8 cellular contexts compared by ENCODE assay signal in genomic region chr5:52693279-52693678, GRCh38.
DNase-seq lines count a peak whose midpoint lies in the region; ATAC-seq, FAIRE-seq and TF ChIP-seq lines count a peak whose summit lies in the region.

No MANE protein-coding gene starts in this region.

- H3K4me1 ChIP-seq in hepatocyte (ENCODE audit: insufficient read depth) (peaks cover 4% of the 10 kb centered on the region), vagina (no peaks in the 10 kb centered on the region)

- peak; percentile 71 for ATAC-seq in HG03457 (IDR thresholded peaks at IDR 0.05; ENCODE audit: unreplicated experiment)
- peak; percentile 59 for ATAC-seq in activated T-helper 17 cell treated with anti-CD3 and anti-CD28 coated beads, Interleukin-2, amount 50 U/mL, for 72 hours (replicated peaks)

- no peak overlapping the region for H3K4me3 Mint-ChIP-seq in activated T-helper 17 cell treated with anti-CD3 and anti-CD28 coated beads, Interleukin-2, amount 50 U/mL, for 72 hours

- no peak overlapping the region for H2AFZ ChIP-seq in hepatocyte

- no peaks in the 10 kb centered on the region for H3K9me3 Mint-ChIP-seq in activated T-helper 17 cell treated with anti-CD3 and anti-CD28 coated beads, Interleukin-2, amount 50 U/mL, for 72 hours

- H3K27ac Mint-ChIP-seq in activated T-helper 17 cell treated with anti-CD3 and anti-CD28 coated beads, Interleukin-2, amount 50 U/mL, for 72 hours: no peak overlapping the region

- TF ChIP-seq CTCF in hepatocyte (IDR thresholded peaks at IDR 0.05; ENCODE audit: poor library complexity): peak; percentile 51
- TF ChIP-seq CTCF in vagina (IDR thresholded peaks at IDR 0.05): peak in 1 of 3 experiments; percentile 10

- no peaks in the 10 kb centered on the region for H3K9me3 ChIP-seq in hepatocyte (ENCODE audit: low read depth)
- H3K9me3 ChIP-seq in vagina: no peaks in the 10 kb centered on the region

- no peaks in the 10 kb centered on the region for H3K36me3 Mint-ChIP-seq in activated T-helper 17 cell treated with anti-CD3 and anti-CD28 coated beads, Interleukin-2, amount 50 U/mL, for 72 hours (ENCODE audit: low read depth)

- TF ChIP-seq POLR2A in vagina (IDR thresholded peaks at IDR 0.05) (no peak), GM12891 (IDR thresholded peaks at IDR 0.05; ENCODE audit: low read depth, low read length) (no peak)

- peaks cover 4% of the 10 kb centered on the region for H3K4me1 Mint-ChIP-seq in activated T-helper 17 cell treated with anti-CD3 and anti-CD28 coated beads, Interleukin-2, amount 50 U/mL, for 72 hours

- no peaks in the 10 kb centered on the region for H4K20me1 ChIP-seq in hepatocyte (ENCODE audit: insufficient read depth, poor library complexity, severe bottlenecking)

- H3K27ac ChIP-seq in hepatocyte: no peak overlapping the region
- H3K27ac ChIP-seq in vagina: no peak overlapping the region

- no peaks in the 10 kb centered on the region for H3K9me2 ChIP-seq in hepatocyte (replicated peaks; ENCODE audit: insufficient read depth)

- DNase-seq in activated effector memory CD4-positive, alpha-beta T cell treated with anti-CD3 and anti-CD28 coated beads, Interleukin-2, amount 50 U/mL, for 16 hours: peak; percentile 67
- DNase-seq in activated effector memory CD4-positive, alpha-beta T cell treated with Interleukin-2 at 50 U/mL for 16 hours: no peak
- DNase-seq in hepatocyte (ENCODE audit: low spot score) (peak; percentile 35), vagina (ENCODE audit: extremely low spot score in 2 of 2) (no peak), GM12891 (ENCODE audit: insufficient read length, low spot score) (no peak)
- DNase-seq in stimulated activated naive CD4-positive, alpha-beta T cell (lab: John Stamatoyannopoulos, UW): peak in 4 of 6 experiments; percentile 1 to 26 (median 10)

- H3K27me3 ChIP-seq in hepatocyte (no peaks in the 10 kb centered on the region), vagina (no peaks in the 10 kb centered on the region)

- intact Hi-C loops in vagina (cut with DNase I): no loop called here

- H3K79me2 ChIP-seq in hepatocyte: no peaks in the 10 kb centered on the region

- FAIRE-seq in GM12891 (lab: Jason Lieb, UNC): no peak

- no peaks in the 10 kb centered on the region for H3K36me3 ChIP-seq in hepatocyte (replicated peaks; ENCODE audit: insufficient read depth, low read depth)
- no peaks in the 10 kb centered on the region for H3K36me3 ChIP-seq in vagina

- no peak overlapping the region for H3K4me2 ChIP-seq in hepatocyte

- H3K4me3 ChIP-seq in hepatocyte (no peak overlapping the region), vagina (no peak overlapping the region)

- H3K27me3 Mint-ChIP-seq in activated T-helper 17 cell treated with anti-CD3 and anti-CD28 coated beads, Interleukin-2, amount 50 U/mL, for 72 hours: no peaks in the 10 kb centered on the region

TF ChIP-seq in GM12891, 5 proteins besides CTCF, POLR2A, EP300 and RAD21:
- TF ChIP-seq POLR2AphosphoS5 (IDR thresholded peaks at IDR 0.05; ENCODE audit: low read depth, low read length) (no peak), POU2F2 (IDR thresholded peaks at IDR 0.05; ENCODE audit: low read depth, low read length) (no peak), PAX5 (IDR thresholded peaks at IDR 0.05; ENCODE audit: insufficient read depth, low read length, severe bottlenecking) (no peak), TAF1 (IDR thresholded peaks at IDR 0.05; ENCODE audit: low read depth, low read length) (no peak), SPI1 (IDR thresholded peaks at IDR 0.05; ENCODE audit: low read depth, low read length) (no peak)
TF ChIP-seq in GM12891: peak in this region for 0.

Comparison
In these comparisons a context has a peak if more than half of its experiments do, and no peak if none do; other contexts are left out.
1. DNase-seq: peak in activated effector memory CD4-positive, alpha-beta T cell treated with anti-CD3 and anti-CD28 coated beads, Interleukin-2, amount 50 U/mL, for 16 hours (single experiment), hepatocyte (single experiment) and stimulated activated naive CD4-positive, alpha-beta T cell (4 of 6); none in activated effector memory CD4-positive, alpha-beta T cell treated with Interleukin-2 at 50 U/mL for 16 hours (single experiment), vagina (0 of 2) and GM12891 (single experiment).